28 cellular contexts compared by ENCODE assay signal in the genomic region with DNA sequence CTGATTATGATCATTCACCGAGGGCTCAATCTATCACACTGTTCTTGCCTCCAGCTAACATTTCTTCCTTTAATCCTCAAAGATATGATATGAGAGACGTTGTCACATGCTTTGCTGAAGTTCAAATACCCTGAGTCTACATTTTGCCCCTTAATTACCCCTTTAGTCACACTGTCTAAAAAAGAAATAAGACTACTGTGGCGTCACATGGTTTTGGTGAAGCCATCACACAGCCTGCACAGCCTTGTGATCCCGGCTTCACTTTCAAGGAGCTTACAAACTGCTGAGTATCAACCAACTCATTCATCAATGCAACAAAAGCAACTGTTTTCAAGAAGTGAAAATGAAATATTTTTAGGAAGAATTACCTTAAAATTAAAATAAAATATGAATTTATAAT. TPM values are rescaled to one million over a fixed set of nuclear protein-coding genes. Genes with fewer than 3 reads are reported as not detected.
DNase-seq lines count a peak whose midpoint lies in the region; ATAC-seq, FAIRE-seq and TF ChIP-seq lines count a peak whose summit lies in the region.
"Had no signal": no experiment of that assay in that cellular context is flagged by ENCODE, and none has a peak within 500 bp of the region (broad histone marks: within the 10 kb centered on the region; RNA-seq: fewer than 3 reads in every experiment).

No MANE protein-coding gene starts in this region.

- DNase-seq in Ammon's horn (ENCODE audit: low spot score) (peak; percentile 66), adrenal gland (peak in 6 of 7 donors; percentile 24 to 52 (median 37)), keratinocyte (ENCODE audit: low read depth, low spot score) (no peak), psoas muscle (no peak)
- no peak for DNase-seq in activated T-cell treated with anti-CD3 and anti-CD28 coated beads, Interleukin-2, amount 50 U/mL, for 4 hours
- no peak for DNase-seq in stimulated activated naive CD8-positive, alpha-beta T cell treated with anti-CD3 and anti-CD28 coated beads, Interleukin-15, amount 100 ng/mL, for 72 hours
- DNase-seq: 8988T, AML-193, EL, GF-D8, KBM-7, MM.1S, NCI-H1048, NCI-H1436, NCI-H187 treated with DMSO at 0.1 percent for 48 hours, NCI-H2107, NCI-H510A, NCI-H774 had no signal

- H3K36me3 Mint-ChIP-seq in activated T-cell treated with anti-CD3 and anti-CD28 coated beads, Interleukin-2, amount 50 U/mL, for 4 hours (ENCODE audit: insufficient read depth), result no peaks in the 10 kb centered on the region
- H3K36me3 Mint-ChIP-seq: CD14-positive monocyte had no signal

- H3K9me3 Mint-ChIP-seq in activated T-cell treated with anti-CD3 and anti-CD28 coated beads, Interleukin-2, amount 50 U/mL, for 4 hours, result no peaks in the 10 kb centered on the region
- no peaks in the 10 kb centered on the region for H3K9me3 Mint-ChIP-seq in stimulated activated naive CD8-positive, alpha-beta T cell treated with anti-CD3 and anti-CD28 coated beads, Interleukin-15, amount 100 ng/mL, for 72 hours
- H3K9me3 Mint-ChIP-seq: GM23338 had no signal

- dilution Hi-C loops in keratinocyte (cut with MboI; ENCODE audit: extremely low pct_ligation_motif_present, low sequenced_read_pairs), result no loop called here

- ATAC-seq in psoas muscle (peak; percentile 69 to 98 (median 94)), GM19395 (IDR thresholded peaks at IDR 0.05; ENCODE audit: unreplicated experiment) (no peak), HG03139 (IDR thresholded peaks at IDR 0.05; ENCODE audit: unreplicated experiment) (no peak)
- no peak for ATAC-seq in activated T-cell treated with anti-CD3 and anti-CD28 coated beads, Interleukin-2, amount 50 U/mL, for 4 hours
- no peak for ATAC-seq in stimulated activated naive CD8-positive, alpha-beta T cell treated with anti-CD3 and anti-CD28 coated beads, Interleukin-15, amount 100 ng/mL, for 72 hours
- ATAC-seq: GM23338, HepG2, Right ventricle myocardium inferior had no signal

- H3K4me3 ChIP-seq in adrenal gland (no peak overlapping the region), keratinocyte (ENCODE audit: control insufficient read depth in 2 of 3, extremely low read depth in 1 of 3, insufficient read depth in 2 of 3, low read depth in 1 of 3, low read length in 3 of 3) (no peak overlapping the region), psoas muscle (no peak overlapping the region)
- H3K4me3 ChIP-seq: GM23338, HAP-1, SJSA1 had no signal

- no peak overlapping the region for H3K4me3 Mint-ChIP-seq in activated T-cell treated with anti-CD3 and anti-CD28 coated beads, Interleukin-2, amount 50 U/mL, for 4 hours
- no peak overlapping the region for H3K4me3 Mint-ChIP-seq in stimulated activated naive CD8-positive, alpha-beta T cell treated with anti-CD3 and anti-CD28 coated beads, Interleukin-15, amount 100 ng/mL, for 72 hours
- H3K4me3 Mint-ChIP-seq: CD14-positive monocyte, GM23338 had no signal

- H3K27ac ChIP-seq in adrenal gland (peak overlapping the region in 1 of 5 donors; percentile 45), keratinocyte (ENCODE audit: control insufficient read depth, insufficient read depth, low read length) (no peak overlapping the region), psoas muscle (peak overlapping the region; percentile 27)
- H3K27ac ChIP-seq: HL-60, SJSA1 had no signal

- H3K27me3 ChIP-seq in adrenal gland (no peaks in the 10 kb centered on the region), keratinocyte (ENCODE audit: control insufficient read depth, extremely low read depth, insufficient read depth, low read length) (no peaks in the 10 kb centered on the region), psoas muscle (ENCODE audit: insufficient read depth in 3 of 3, low read length in 2 of 3) (no peaks in the 10 kb centered on the region)
- H3K27me3 ChIP-seq: SJSA1 had no signal

- peaks cover 0 to 7% of the 10 kb centered on the region in 2 donors for H3K4me1 ChIP-seq in adrenal gland (replicated peaks in 1 of 2)
- no peaks in the 10 kb centered on the region for H3K4me1 ChIP-seq in keratinocyte (ENCODE audit: control insufficient read depth, extremely low read depth, insufficient read depth, low read length)
- H3K4me1 ChIP-seq in psoas muscle, result no peaks in the 10 kb centered on the region
- H3K4me1 ChIP-seq: HAP-1, SJSA1 had no signal

- TF ChIP-seq CTCF in adrenal gland (IDR thresholded peaks at IDR 0.05) (no peak), keratinocyte (optimal IDR thresholded peaks at IDR 0.05 in 1 of 3, IDR thresholded peaks at IDR 0.05 in 1 of 3, conservative IDR thresholded peaks at IDR 0.05 in 1 of 3; ENCODE audit: extremely low read depth in 1 of 3, insufficient read depth in 2 of 3, low read length in 3 of 3) (no peak), psoas muscle (IDR thresholded peaks at IDR 0.05) (no peak)

- no peaks in the 10 kb centered on the region for H3K79me2 ChIP-seq in keratinocyte (ENCODE audit: control insufficient read depth, insufficient read depth, low read length)

- peak; percentile 9 for FAIRE-seq in keratinocyte (lab: Jason Lieb, UNC)
- FAIRE-seq: HepG2, RCC 7860 had no signal

- peaks cover 10% of the 10 kb centered on the region for H3K27me3 Mint-ChIP-seq in activated T-cell treated with anti-CD3 and anti-CD28 coated beads, Interleukin-2, amount 50 U/mL, for 4 hours (ENCODE audit: low read depth)
- peaks cover 19% of the 10 kb centered on the region for H3K27me3 Mint-ChIP-seq in stimulated activated naive CD8-positive, alpha-beta T cell treated with anti-CD3 and anti-CD28 coated beads, Interleukin-15, amount 100 ng/mL, for 72 hours

- H3K27ac Mint-ChIP-seq in stimulated activated naive CD8-positive, alpha-beta T cell treated with anti-CD3 and anti-CD28 coated beads, Interleukin-15, amount 100 ng/mL, for 72 hours, result no peak overlapping the region
- H3K27ac Mint-ChIP-seq: CD14-positive monocyte, GM23338 had no signal

- H3K36me3 ChIP-seq in adrenal gland (replicated peaks in 1 of 2) (no peaks in the 10 kb centered on the region), keratinocyte (ENCODE audit: control insufficient read depth in 2 of 2, extremely low read depth in 1 of 2, insufficient read depth in 2 of 2, low read length in 2 of 2) (no peaks in the 10 kb centered on the region), psoas muscle (ENCODE audit: insufficient read depth in 1 of 2, low read depth in 1 of 2) (no peaks in the 10 kb centered on the region)
- H3K36me3 ChIP-seq: HAP-1, SJSA1 had no signal

- H3K4me1 Mint-ChIP-seq in activated T-cell treated with anti-CD3 and anti-CD28 coated beads, Interleukin-2, amount 50 U/mL, for 4 hours (ENCODE audit: low read depth), result no peaks in the 10 kb centered on the region
- H3K4me1 Mint-ChIP-seq in stimulated activated naive CD8-positive, alpha-beta T cell treated with anti-CD3 and anti-CD28 coated beads, Interleukin-15, amount 100 ng/mL, for 72 hours, result no peaks in the 10 kb centered on the region
- H3K4me1 Mint-ChIP-seq: CD14-positive monocyte, GM23338 had no signal

- intact Hi-C loops in adrenal gland (cut with DNase I) (no loop called here), psoas muscle (cut with DNase I) (no loop called here)

- H4K20me1 ChIP-seq in keratinocyte (ENCODE audit: control insufficient read depth, extremely low read depth, insufficient read depth, low read length), result no peaks in the 10 kb centered on the region

- no peak overlapping the region for H3K9ac ChIP-seq in keratinocyte (ENCODE audit: control insufficient read depth, extremely low read depth, insufficient read depth, low read length)

- no peak overlapping the region for H2AFZ ChIP-seq in keratinocyte (ENCODE audit: control insufficient read depth, low read length)

- WGBS in adrenal gland, 4 donors, result 30 to 45% (median 36%) methylated on average over 4 of the region's 4 CpGs
- 28 to 57% (median 41%) methylated on average over 4 of the region's 4 CpGs for WGBS in psoas muscle, 3 donors

- H3K9me1 ChIP-seq in keratinocyte (ENCODE audit: control insufficient read depth, extremely low read depth, insufficient read depth, low read length), result no peaks in the 10 kb centered on the region

- TF ChIP-seq POLR2A in adrenal gland (IDR thresholded peaks at IDR 0.05), result no peak

- no peak overlapping the region for H3K4me2 ChIP-seq in keratinocyte (ENCODE audit: control insufficient read depth, extremely low read depth, insufficient read depth, low read depth, low read length)
- H3K4me2 ChIP-seq: GM23338 had no signal

- no peaks in the 10 kb centered on the region for H3K9me3 ChIP-seq in adrenal gland (replicated peaks in 1 of 3)
- H3K9me3 ChIP-seq in keratinocyte (ENCODE audit: control insufficient read depth, low read depth, low read length), result no peaks in the 10 kb centered on the region
- no peaks in the 10 kb centered on the region for H3K9me3 ChIP-seq in psoas muscle
- H3K9me3 ChIP-seq: HAP-1, SJSA1 had no signal

RNA-seq across cellular contexts. Expression of a gene that starts 31.9 kb away (rescaled TPM):
- 10 to 100 TPM; 14.2 to 25.5 (median 19.5) TPM for total RNA-seq in adrenal gland
- polyA plus RNA-seq in adrenal gland, result 10 to 100 TPM in 1 of 3 donors, 1 to 10 TPM in 2; 4.3 to 16.1 (median 4.9) TPM
- polyA plus RNA-seq in keratinocyte, result 18.7 to 22.2 TPM (median 20.4 TPM) in 3 replicates
- polyA plus RNA-seq in keratinocyte (2011; ENCODE audit: low read depth), result 14.8 TPM
- polyA plus RNA-seq in keratinocyte (2011; cell fraction: cytosol; rRNA removed), result 11.4 and 15.8 TPM in 2 replicates
- 21.6 and 26.0 TPM in 2 replicates for polyA plus RNA-seq in keratinocyte (2011; cell fraction: nucleus; rRNA removed)
- 14.0 and 16.3 TPM in 2 replicates for polyA plus RNA-seq in keratinocyte (2012; ENCODE audit: low replicate concordance)
- 24.4 to 45.0 TPM (median 43.3 TPM) in 3 replicates for polyA minus RNA-seq in keratinocyte
- polyA minus RNA-seq in keratinocyte (2011; cell fraction: cytosol; rRNA and poly(A)+ RNA removed), result 18.0 TPM
- 22.9 and 34.6 TPM in 2 replicates for polyA minus RNA-seq in keratinocyte (2011; cell fraction: nucleus; rRNA and poly(A)+ RNA removed)
- total RNA-seq in psoas muscle, result 10 to 100 TPM; 19.1 to 30.2 (median 24.9) TPM
- polyA plus RNA-seq in psoas muscle, result 10 to 100 TPM in 1 of 3 donors, 1 to 10 TPM in 2; 7.3 to 13.8 (median 7.4) TPM
- under 1 TPM; 0.63 to 0.81 (median 0.79) TPM for total RNA-seq in activated T-cell treated with anti-CD3 and anti-CD28 coated beads, Interleukin-2, amount 50 U/mL, for 4 hours

RNA-seq across cellular contexts. Expression of a gene that starts 51.5 kb away (rescaled TPM):
- total RNA-seq in adrenal gland (10 to 100 TPM in 4 of 8 donors, 1 to 10 TPM in 4; 4.0 to 22.5 (median 8.9) TPM), psoas muscle (1 to 10 TPM; 3.9 to 7.1 (median 4.5) TPM)
- polyA plus RNA-seq in adrenal gland (1 to 10 TPM; 4.1 to 7.9 (median 7.1) TPM), keratinocyte (41.8 to 77.3 TPM (median 49.8 TPM) in 3 replicates), psoas muscle (1 to 10 TPM; 1.6 to 3.4 (median 2.4) TPM)
- polyA plus RNA-seq in keratinocyte (2011; ENCODE audit: low read depth), result 32.0 TPM
- polyA plus RNA-seq in keratinocyte (2011; cell fraction: cytosol; rRNA removed), result 26.6 and 61.1 TPM in 2 replicates
- 64.2 and 72.3 TPM in 2 replicates for polyA plus RNA-seq in keratinocyte (2011; cell fraction: nucleus; rRNA removed)
- 17.3 and 27.5 TPM in 2 replicates for polyA plus RNA-seq in keratinocyte (2012; ENCODE audit: low replicate concordance)
- polyA minus RNA-seq in keratinocyte, result 23.5 to 81.4 TPM (median 34.6 TPM) in 3 replicates
- polyA minus RNA-seq in keratinocyte (2011; cell fraction: cytosol; rRNA and poly(A)+ RNA removed), result 13.6 TPM
- 65.8 and 119 TPM in 2 replicates for polyA minus RNA-seq in keratinocyte (2011; cell fraction: nucleus; rRNA and poly(A)+ RNA removed)
- total RNA-seq in activated T-cell treated with anti-CD3 and anti-CD28 coated beads, Interleukin-2, amount 50 U/mL, for 4 hours, result 10 to 100 TPM; 15.1 to 15.6 (median 15.2) TPM

Comparison
In these comparisons a context has a peak if more than half of its experiments do, and no peak if none do; other contexts are left out.
1. DNase-seq: peak in Ammon's horn (single experiment) and adrenal gland (6 of 7); none in keratinocyte (single experiment), psoas muscle (0 of 2), activated T-cell treated with anti-CD3 and anti-CD28 coated beads, Interleukin-2, amount 50 U/mL, for 4 hours (single experiment) and stimulated activated naive CD8-positive, alpha-beta T cell treated with anti-CD3 and anti-CD28 coated beads, Interleukin-15, amount 100 ng/mL, for 72 hours (0 of 2).
2. ATAC-seq: peak in psoas muscle (4 of 4); none in GM19395 (single experiment), activated T-cell treated with anti-CD3 and anti-CD28 coated beads, Interleukin-2, amount 50 U/mL, for 4 hours (0 of 2), HG03139 (single experiment) and stimulated activated naive CD8-positive, alpha-beta T cell treated with anti-CD3 and anti-CD28 coated beads, Interleukin-15, amount 100 ng/mL, for 72 hours (single experiment).
3. RNA of a gene that starts 31.9 kb away (total RNA-seq): 19.1 to 30.2 TPM in psoas muscle and 14.2 to 25.5 TPM in adrenal gland; 0.63 to 0.81 TPM in activated T-cell treated with anti-CD3 and anti-CD28 coated beads, Interleukin-2, amount 50 U/mL, for 4 hours; every median in the first group is over 4 times any median in the second.